In genomic region chr7:5232874-5233273, GRCh38 we compare ENCODE assay signal across 29 cellular contexts. TPM values are rescaled to one million over a fixed set of nuclear protein-coding genes. Genes with fewer than 3 reads are reported as not detected.
DNase-seq lines count a peak whose midpoint lies in the region; ATAC-seq, FAIRE-seq and TF ChIP-seq lines count a peak whose summit lies in the region.
"Had no signal": no experiment of that assay in that cellular context is flagged by ENCODE, and none has a peak within 500 bp of the region (broad histone marks: within the 10 kb centered on the region; RNA-seq: fewer than 3 reads in every experiment).

No MANE protein-coding gene starts in this region.

- H3K4me1 ChIP-seq in DOHH2 (ENCODE audit: control insufficient read depth, low read length) (peaks cover 89% of the 10 kb centered on the region), MM.1S (ENCODE audit: low read length) (peaks cover 44% of the 10 kb centered on the region), H1 (replicated peaks in 1 of 4; ENCODE audit: control insufficient read depth in 3 of 4, insufficient read depth in 4 of 4, low read length in 3 of 4) (no peaks in the 10 kb centered on the region)
- H3K4me1 ChIP-seq: body of pancreas, right lobe of liver had no signal

- H3K23me2 ChIP-seq in H1 (ENCODE audit: low read depth, low read length) = no peaks in the 10 kb centered on the region

- H2BK12ac ChIP-seq in H1 (ENCODE audit: low read depth, low read length) = no peak overlapping the region

- no peak overlapping the region for H3K23ac ChIP-seq in H1 (ENCODE audit: insufficient read length)

- H2AK5ac ChIP-seq in H1 (ENCODE audit: low read depth, low read length) = no peak overlapping the region

- H3F3A ChIP-seq in DOHH2 (ENCODE audit: control insufficient read depth, insufficient read depth) (peaks cover 48% of the 10 kb centered on the region), MM.1S (ENCODE audit: insufficient read depth, low read length) (peaks cover 33% of the 10 kb centered on the region)

- H3K4me3 Mint-ChIP-seq in stimulated activated memory B cell treated with anti-CD40 and anti-IgM and Interleukin-4, amounts not matched to agents 10 μg/mL and 1 μg/mL and 100 μg/mL, for 72 hours = peak overlapping the region; percentile 82
- no peak overlapping the region for H3K4me3 Mint-ChIP-seq in mesothelial cell of epicardium
- H3K4me3 Mint-ChIP-seq: activated CD8-positive, alpha-beta T cell treated with anti-CD3 and anti-CD28 coated beads, Interleukin-2, amount 10 ng/mL, durations not matched to agents 7 days and 5 days; natural killer cell; stimulated activated naive CD8-positive, alpha-beta T cell treated with anti-CD3 and anti-CD28 coated beads, Interleukin-15, Interleukin-2, amounts not matched to agents 100 ng/mL and 50 ng/mL, for 24 hours had no signal

- H4K8ac ChIP-seq in H1 (ENCODE audit: extremely low read depth, insufficient read depth, low read length) = peak overlapping the region; percentile 62; the same call in 1 of the 2 replicates

- H3K9ac ChIP-seq in MM.1S (ENCODE audit: low read length) (no peak overlapping the region), H1 (replicated peaks in 1 of 4; ENCODE audit: extremely low read depth in 1 of 4, low read depth in 3 of 4, low read length in 3 of 4) (no peak overlapping the region)

- CTCF ChIA-PET in H1 (lab: Charles Lee; ENCODE audit: partially characterized antibody) = interaction anchor here (1.0 to 1.5 kb wide), 5 partner anchors 8 to 217 kb away, joined by 3 to 6 read pairs (median 3); no protein-coding TSS in a partner anchor

- H2BK15ac ChIP-seq in H1 (ENCODE audit: low read length) = no peak overlapping the region

- H3K79me1 ChIP-seq in H1 (ENCODE audit: low read depth, low read length) = no peaks in the 10 kb centered on the region

- H3K9me3 Mint-ChIP-seq in stimulated activated memory B cell treated with anti-CD40 and anti-IgM and Interleukin-4, amounts not matched to agents 10 μg/mL and 1 μg/mL and 100 μg/mL, for 72 hours = no peaks in the 10 kb centered on the region
- no peaks in the 10 kb centered on the region for H3K9me3 Mint-ChIP-seq in mesothelial cell of epicardium
- H3K9me3 Mint-ChIP-seq: CD4-positive, alpha-beta memory T cell; natural killer cell; stimulated activated naive CD8-positive, alpha-beta T cell treated with anti-CD3 and anti-CD28 coated beads, Interleukin-15, Interleukin-2, amounts not matched to agents 100 ng/mL and 50 ng/mL, for 24 hours had no signal

- H3K9me2 ChIP-seq in DOHH2 (replicated peaks; ENCODE audit: control insufficient read depth, low read length) = no peaks in the 10 kb centered on the region
- no peaks in the 10 kb centered on the region for H3K9me2 ChIP-seq in MM.1S (replicated peaks; ENCODE audit: insufficient read depth, low read length)

- H3K79me2 ChIP-seq in DOHH2 (ENCODE audit: control insufficient read depth, low read length) = no peaks in the 10 kb centered on the region
- no peaks in the 10 kb centered on the region for H3K79me2 ChIP-seq in MM.1S (ENCODE audit: low read length)
- H3K79me2 ChIP-seq in H1 (ENCODE audit: control insufficient read depth in 1 of 2, insufficient read depth in 2 of 2, low read length in 2 of 2) = no peaks in the 10 kb centered on the region
- H3K79me2 ChIP-seq: hepatocyte had no signal

- ATAC-seq in stimulated activated memory B cell treated with anti-CD40 and anti-IgM and Interleukin-4, amounts not matched to agents 10 μg/mL and 1 μg/mL and 100 μg/mL, for 72 hours = no peak
- ATAC-seq in HG03039 (IDR thresholded peaks at IDR 0.05; ENCODE audit: unreplicated experiment) = no peak
- ATAC-seq: activated CD8-positive, alpha-beta T cell treated with anti-CD3 and anti-CD28 coated beads, Interleukin-2, amount 10 ng/mL, durations not matched to agents 7 days and 5 days; body of pancreas; left lobe of liver; right lobe of liver had no signal

- no peak for TF ChIP-seq RAD21 in H1 (IDR thresholded peaks at IDR 0.05 in 1 of 2, conservative IDR thresholded peaks at IDR 0.05 in 1 of 2; ENCODE audit: low read depth in 2 of 2, low read length in 2 of 2)

- H3K56ac ChIP-seq in H1 (replicated peaks; ENCODE audit: insufficient read length, low read depth, low read length) = no peak overlapping the region

- WGBS in H1 (ENCODE audit: extremely low coverage in 1 of 2, insufficient coverage in 1 of 2, insufficient read length in 1 of 2, insufficient replicate concordance in 2 of 2, low coverage in 1 of 2, low lambda C conversion rate in 2 of 2, missing lambda C conversion rate in 1 of 2), 2 experiments = 86% methylated on average over 13 of the region's 13 CpGs; no CpG with 5 or more reads in 1 of the 2 experiments

- H3K9me3 ChIP-seq in DOHH2 (ENCODE audit: control insufficient read depth, insufficient read depth, low read length) (no peaks in the 10 kb centered on the region), MM.1S (replicated peaks; ENCODE audit: insufficient read depth, low read length) (no peaks in the 10 kb centered on the region), H1 (ENCODE audit: insufficient read depth in 2 of 2, low read depth in 1 of 2, low read length in 1 of 2) (no peaks in the 10 kb centered on the region)
- H3K9me3 ChIP-seq: body of pancreas, right lobe of liver, tibial nerve had no signal

- H2BK5ac ChIP-seq in H1 (ENCODE audit: low read depth, low read length) = no peak overlapping the region; the same call in 1 of the 2 replicates

- no peak overlapping the region for H2AFZ ChIP-seq in MM.1S (ENCODE audit: low read length)
- no peak overlapping the region for H2AFZ ChIP-seq in H1 (ENCODE audit: low read length)
- H2AFZ ChIP-seq: hepatocyte had no signal

- TF ChIP-seq EP300 in H1 (IDR thresholded peaks at IDR 0.05; ENCODE audit: borderline replicate concordance in 1 of 2, low read depth in 2 of 2, low read length in 2 of 2) = no peak

- H2BK20ac ChIP-seq in H1 (ENCODE audit: low read length) = no peak overlapping the region

- no peak overlapping the region for H3K18ac ChIP-seq in H1 (ENCODE audit: extremely low read depth, low read length)

- no peak overlapping the region for H3K4ac ChIP-seq in H1 (replicated peaks; ENCODE audit: insufficient read length, low read depth, low read length)

- H3K27me3 ChIP-seq in DOHH2 (ENCODE audit: control insufficient read depth, low read length) (no peaks in the 10 kb centered on the region), MM.1S (replicated peaks; ENCODE audit: insufficient read depth, low read length) (no peaks in the 10 kb centered on the region), H1 (replicated peaks in 1 of 4; ENCODE audit: control insufficient read depth in 3 of 4, extremely low read depth in 1 of 4, insufficient read depth in 3 of 4, low read length in 3 of 4) (no peaks in the 10 kb centered on the region)
- H3K27me3 ChIP-seq: body of pancreas, hepatocyte, right lobe of liver, tibial nerve had no signal

- H3K36me3 Mint-ChIP-seq in stimulated activated memory B cell treated with anti-CD40 and anti-IgM and Interleukin-4, amounts not matched to agents 10 μg/mL and 1 μg/mL and 100 μg/mL, for 72 hours = peaks cover 45% of the 10 kb centered on the region
- H3K36me3 Mint-ChIP-seq in mesothelial cell of epicardium = peaks cover 32% of the 10 kb centered on the region

- peak overlapping the region; percentile 100 for H3K27ac Mint-ChIP-seq in stimulated activated memory B cell treated with anti-CD40 and anti-IgM and Interleukin-4, amounts not matched to agents 10 μg/mL and 1 μg/mL and 100 μg/mL, for 72 hours
- no peak overlapping the region for H3K27ac Mint-ChIP-seq in mesothelial cell of epicardium
- H3K27ac Mint-ChIP-seq: activated CD8-positive, alpha-beta T cell treated with anti-CD3 and anti-CD28 coated beads, Interleukin-2, amount 10 ng/mL, durations not matched to agents 7 days and 5 days; CD4-positive, alpha-beta memory T cell; stimulated activated naive CD8-positive, alpha-beta T cell treated with anti-CD3 and anti-CD28 coated beads, Interleukin-15, Interleukin-2, amounts not matched to agents 100 ng/mL and 50 ng/mL, for 24 hours had no signal

- no peak overlapping the region for H4K91ac ChIP-seq in H1 (replicated peaks; ENCODE audit: insufficient read length, low read length)

- H3K36me3 ChIP-seq in DOHH2 (ENCODE audit: control insufficient read depth, low read length) (peaks cover 51% of the 10 kb centered on the region), MM.1S (replicated peaks; ENCODE audit: insufficient read depth, low read length) (peaks cover 2% of the 10 kb centered on the region; the same call in 1 of the 2 replicates), H1 (ENCODE audit: control insufficient read depth in 2 of 4, insufficient read depth in 4 of 4, low read length in 3 of 4) (peaks cover 22 to 40% (median 29%) of the 10 kb centered on the region in 4 experiments)

- no peak for TF ChIP-seq POLR2A in H1 (IDR thresholded peaks at IDR 0.05; ENCODE audit: control extremely low read depth in 1 of 2, low read depth in 2 of 2, low read length in 2 of 2)

- H4K20me1 ChIP-seq in DOHH2 (ENCODE audit: control insufficient read depth, insufficient read depth, low read depth, low read length) = no peaks in the 10 kb centered on the region
- H4K20me1 ChIP-seq in MM.1S (ENCODE audit: insufficient read depth, low read length) = no peaks in the 10 kb centered on the region
- peaks cover 1 to 5% of the 10 kb centered on the region in 2 experiments for H4K20me1 ChIP-seq in H1 (replicated peaks in 1 of 2; ENCODE audit: control insufficient read depth in 1 of 2, insufficient read depth in 2 of 2, low read length in 2 of 2)

- H2BK120ac ChIP-seq in H1 (replicated peaks; ENCODE audit: low read depth, low read length) = no peak overlapping the region

- H4K5ac ChIP-seq in H1 (ENCODE audit: insufficient read length, low read depth, low read length) = no peak overlapping the region

- H3K27ac ChIP-seq in DOHH2 (ENCODE audit: low read depth, low read length) (peak overlapping the region; percentile 95), MM.1S (ENCODE audit: low read length) (peak overlapping the region; percentile 84; the same call in 1 of the 2 replicates), H1 (ENCODE audit: low read depth, low read length) (no peak overlapping the region)
- H3K27ac ChIP-seq: body of pancreas, hepatocyte, right lobe of liver had no signal

- H3K14ac ChIP-seq in H1 (ENCODE audit: insufficient read length) = no peak overlapping the region

- no peak for FAIRE-seq in H1 (lab: Jason Lieb, UNC)
- FAIRE-seq: G401.6 had no signal

- H3K4me1 Mint-ChIP-seq in stimulated activated memory B cell treated with anti-CD40 and anti-IgM and Interleukin-4, amounts not matched to agents 10 μg/mL and 1 μg/mL and 100 μg/mL, for 72 hours = peaks cover 82% of the 10 kb centered on the region
- peaks cover 5% of the 10 kb centered on the region for H3K4me1 Mint-ChIP-seq in mesothelial cell of epicardium

- peak overlapping the region; percentile 70 for H3K4me3 ChIP-seq in DOHH2 (ENCODE audit: low read length)
- no peak overlapping the region for H3K4me3 ChIP-seq in MM.1S (ENCODE audit: low read length)
- no peak overlapping the region for H3K4me3 ChIP-seq in H1 (ENCODE audit: extremely low read depth in 1 of 4, insufficient read depth in 2 of 4, low read depth in 3 of 4, low read length in 4 of 4)
- H3K4me3 ChIP-seq: body of pancreas, hepatocyte, right lobe of liver, tibial nerve had no signal

- POLR2A ChIA-PET in H1 (lab: Charles Lee; ENCODE audit: partially characterized antibody) = interaction anchor here (0.6 kb wide), 1 partner anchor 47 kb away, joined by 3 read pairs; no protein-coding TSS in a partner anchor

- H3K4me2 ChIP-seq in DOHH2 (ENCODE audit: low read length) (peak overlapping the region; percentile 93), MM.1S (ENCODE audit: low read depth, low read length) (peak overlapping the region; percentile 77; the same call in 1 of the 2 replicates), H1 (ENCODE audit: insufficient read depth in 1 of 2, low read depth in 2 of 2, low read length in 2 of 2) (no peak overlapping the region)
- H3K4me2 ChIP-seq: hepatocyte had no signal

- TF ChIP-seq CTCF in DOHH2 (IDR thresholded peaks at IDR 0.05; ENCODE audit: low read depth, low read length, poor library complexity, severe bottlenecking) = no peak
- TF ChIP-seq CTCF in MM.1S (IDR thresholded peaks at IDR 0.05; ENCODE audit: low read length) = no peak
- peak in 1 of 3 experiments; percentile 8; a peak in 1 of 4 replicates for TF ChIP-seq CTCF in H1 (IDR thresholded peaks at IDR 0.05; ENCODE audit: control extremely low read depth in 1 of 3, insufficient read depth in 1 of 3, low read depth in 1 of 3, low read length in 3 of 3)
- TF ChIP-seq CTCF in mesothelial cell of epicardium (IDR thresholded peaks at IDR 0.05; ENCODE audit: unreplicated experiment) = no peak

- H3K27me3 Mint-ChIP-seq in stimulated activated memory B cell treated with anti-CD40 and anti-IgM and Interleukin-4, amounts not matched to agents 10 μg/mL and 1 μg/mL and 100 μg/mL, for 72 hours = no peaks in the 10 kb centered on the region
- H3K27me3 Mint-ChIP-seq in mesothelial cell of epicardium (ENCODE audit: low read depth) = no peaks in the 10 kb centered on the region

- DNase-seq in MM.1S (no peak), H1 (ENCODE audit: low read depth in 1 of 2, low spot score in 2 of 2) (no peak), NCI-H1930 (lab: John Stamatoyannopoulos, UW) (no peak), mesothelial cell of epicardium (ENCODE audit: low spot score in 2 of 2, unreplicated experiment in 2 of 2) (no peak)
- DNase-seq: activated CD4-positive, CD25-positive, alpha-beta regulatory T cell treated with anti-CD3 and anti-CD28 coated beads, Interleukin-2, amount 50 U/mL, for 72 hours; activated CD8-positive, alpha-beta T cell treated with anti-CD3 and anti-CD28 coated beads, Interleukin-2, amount 10 ng/mL, durations not matched to agents 7 days and 5 days; activated T-cell treated with anti-CD3 and anti-CD28 coated beads, Interleukin-2, amount 50 U/mL, for 1 hour; body of pancreas; CD4-positive, alpha-beta memory T cell; DMS153; foreskin melanocyte; HCEC 1CT; midbrain; natural killer cell; NCI-H1105 treated with DMSO at 0.1 percent for 48 hours; NCI-H2081; NCI-H446; SIG-M5; stimulated activated CD4-positive, alpha-beta T cell treated with anti-CD3 and anti-CD28 coated beads, Interleukin-4, amount 100 ng/mL, for 4 hours; T-helper 1 cell had no signal

RNA-seq across cellular contexts. Expression of gene WIPI2, which starts 42.8 kb away (rescaled TPM):
- total RNA-seq in H1 (2021; fragmentation: NEBNext Ultra II Directional; extraction: Animal tissue kit (Norgen Biotek cat#: 25700)) = 74.4 and 75.4 TPM in 2 replicates
- 52.2 and 53.5 TPM in 2 replicates for polyA plus RNA-seq in H1 (2011; rRNA removed)
- polyA plus RNA-seq in H1 (2011; cell fraction: cytosol; rRNA removed) = 67.7 TPM
- 61.8 TPM for polyA plus RNA-seq in H1 (2011; cell fraction: nucleus; rRNA removed)
- polyA plus RNA-seq in H1 (2012, experiment 1 of 2) = 46.4 to 63.1 TPM (median 53.1 TPM) in 4 replicates
- polyA plus RNA-seq in H1 (2012, experiment 2 of 2) = 41.2 TPM
- 73.4 TPM for polyA plus RNA-seq in H1 (2013, experiment 1 of 2)
- polyA plus RNA-seq in H1 (2013, experiment 2 of 2) = 71.8 TPM
- polyA minus RNA-seq in H1 (2011; rRNA and poly(A)+ RNA removed) = 118 and 148 TPM in 2 replicates
- polyA minus RNA-seq in H1 (2011; cell fraction: cytosol; rRNA and poly(A)+ RNA removed) = 49.2 TPM
- polyA minus RNA-seq in H1 (2011; cell fraction: nucleus; rRNA and poly(A)+ RNA removed) = 33.1 TPM
- total RNA-seq in mesothelial cell of epicardium = 85.6 to 89.7 TPM (median 86.1 TPM) in 3 replicates

RNA-seq across cellular contexts. Expression of gene SLC29A4, which starts 49.9 kb away (rescaled TPM):
- 6.9 and 8.5 TPM in 2 replicates for total RNA-seq in H1 (2021; fragmentation: NEBNext Ultra II Directional; extraction: Animal tissue kit (Norgen Biotek cat#: 25700))
- polyA plus RNA-seq in H1 (2011; rRNA removed) = 15.1 and 20.2 TPM in 2 replicates
- 9.7 TPM for polyA plus RNA-seq in H1 (2011; cell fraction: cytosol; rRNA removed)
- 24.3 TPM for polyA plus RNA-seq in H1 (2011; cell fraction: nucleus; rRNA removed)
- 6.1 to 13.9 TPM (median 11.1 TPM) in 4 replicates for polyA plus RNA-seq in H1 (2012, experiment 1 of 2)
- polyA plus RNA-seq in H1 (2012, experiment 2 of 2) = 7.8 TPM
- 8.0 TPM for polyA plus RNA-seq in H1 (2013, experiment 1 of 2)
- 8.1 TPM for polyA plus RNA-seq in H1 (2013, experiment 2 of 2)
- polyA minus RNA-seq in H1 (2011; rRNA and poly(A)+ RNA removed) = 13.6 and 20.2 TPM in 2 replicates
- polyA minus RNA-seq in H1 (2011; cell fraction: cytosol; rRNA and poly(A)+ RNA removed) = 5.2 TPM
- polyA minus RNA-seq in H1 (2011; cell fraction: nucleus; rRNA and poly(A)+ RNA removed) = 8.6 TPM
- 33.6 to 37.9 TPM (median 33.9 TPM) in 3 replicates for total RNA-seq in mesothelial cell of epicardium

Comparison
In these comparisons a context has a peak if more than half of its experiments do, and no peak if none do; other contexts are left out.
1. H3K4me2 ChIP-seq: peak in DOHH2 (single experiment) and MM.1S (single experiment); none in H1 (0 of 2).